Comparison of ENCODE assay signal across 1 cellular context in genomic region chr12:45353944-45354343, GRCh38.
TF ChIP-seq lines count a peak whose summit lies in the region.

No MANE protein-coding gene starts in this region.

TF ChIP-seq in IMR-90, 13 proteins besides CTCF, POLR2A, EP300 and RAD21:
- TF ChIP-seq BHLHE40 (IDR thresholded peaks at IDR 0.05; ENCODE audit: low read depth, low read length): no peak
- TF ChIP-seq RFX5 (IDR thresholded peaks at IDR 0.05; ENCODE audit: low read depth, low read length): no peak
- TF ChIP-seq CEBPB (IDR thresholded peaks at IDR 0.05; ENCODE audit: low read depth, low read length): no peak
- TF ChIP-seq SMC3 (IDR thresholded peaks at IDR 0.05; ENCODE audit: low read depth, low read length): no peak
- TF ChIP-seq, protein P1, sequence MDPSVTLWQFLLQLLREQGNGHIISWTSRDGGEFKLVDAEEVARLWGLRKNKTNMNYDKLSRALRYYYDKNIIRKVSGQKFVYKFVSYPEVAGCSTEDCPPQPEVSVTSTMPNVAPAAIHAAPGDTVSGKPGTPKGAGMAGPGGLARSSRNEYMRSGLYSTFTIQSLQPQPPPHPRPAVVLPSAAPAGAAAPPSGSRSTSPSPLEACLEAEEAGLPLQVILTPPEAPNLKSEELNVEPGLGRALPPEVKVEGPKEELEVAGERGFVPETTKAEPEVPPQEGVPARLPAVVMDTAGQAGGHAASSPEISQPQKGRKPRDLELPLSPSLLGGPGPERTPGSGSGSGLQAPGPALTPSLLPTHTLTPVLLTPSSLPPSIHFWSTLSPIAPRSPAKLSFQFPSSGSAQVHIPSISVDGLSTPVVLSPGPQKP (IDR thresholded peaks at IDR 0.05; ENCODE audit: borderline replicate concordance, low read depth, low read length): no peak
- no peak for TF ChIP-seq MXI1 (IDR thresholded peaks at IDR 0.05; ENCODE audit: borderline replicate concordance, low read depth, low read length)
- TF ChIP-seq CHD1 (IDR thresholded peaks at IDR 0.05; ENCODE audit: low read depth, low read length): no peak
- TF ChIP-seq, protein P2, sequence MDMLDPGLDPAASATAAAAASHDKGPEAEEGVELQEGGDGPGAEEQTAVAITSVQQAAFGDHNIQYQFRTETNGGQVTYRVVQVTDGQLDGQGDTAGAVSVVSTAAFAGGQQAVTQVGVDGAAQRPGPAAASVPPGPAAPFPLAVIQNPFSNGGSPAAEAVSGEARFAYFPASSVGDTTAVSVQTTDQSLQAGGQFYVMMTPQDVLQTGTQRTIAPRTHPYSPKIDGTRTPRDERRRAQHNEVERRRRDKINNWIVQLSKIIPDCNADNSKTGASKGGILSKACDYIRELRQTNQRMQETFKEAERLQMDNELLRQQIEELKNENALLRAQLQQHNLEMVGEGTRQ (IDR thresholded peaks at IDR 0.05; ENCODE audit: low read depth, low read length): no peak
- no peak for TF ChIP-seq FOS (IDR thresholded peaks at IDR 0.05; ENCODE audit: low read depth, low read length)
- TF ChIP-seq RCOR1 (IDR thresholded peaks at IDR 0.05; ENCODE audit: insufficient replicate concordance, low read length): no peak
- TF ChIP-seq NFE2L2 (IDR thresholded peaks at IDR 0.05; ENCODE audit: low read depth, low read length): no peak
- no peak for TF ChIP-seq MAFK (IDR thresholded peaks at IDR 0.05; ENCODE audit: low read depth, low read length)
- TF ChIP-seq MAZ (IDR thresholded peaks at IDR 0.05; ENCODE audit: borderline replicate concordance, low read depth, low read length): no peak
